Comparison of ENCODE assay signal across 18 cellular contexts in the genomic region with DNA sequence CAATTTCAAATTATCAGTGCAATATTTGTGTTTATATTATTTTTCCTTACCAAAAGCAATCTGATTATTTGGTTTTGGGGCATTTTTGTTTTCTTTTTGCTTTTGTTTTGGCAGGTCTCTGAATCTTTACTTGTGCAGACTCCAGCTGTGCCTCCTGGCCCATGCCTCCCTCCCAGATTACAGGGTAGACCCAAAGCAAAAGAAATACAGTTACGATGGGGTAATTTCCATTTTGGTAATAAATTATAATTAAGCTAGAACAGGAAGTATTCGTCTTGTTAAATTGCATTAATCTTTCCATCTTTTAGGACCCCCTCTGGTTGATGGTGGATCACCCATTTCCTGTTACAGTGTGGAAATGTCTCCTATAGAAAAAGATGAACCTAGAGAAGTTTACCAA. TPM values are rescaled to one million over a fixed set of nuclear protein-coding genes. Genes with fewer than 3 reads are reported as not detected.
DNase-seq lines count a peak whose midpoint lies in the region; ATAC-seq and TF ChIP-seq lines count a peak whose summit lies in the region.
"Had no signal": no experiment of that assay in that cellular context is flagged by ENCODE, and none has a peak within 500 bp of the region (broad histone marks: within the 10 kb centered on the region; RNA-seq: fewer than 3 reads in every experiment).

No MANE protein-coding gene starts in this region.

- H3K4me1 Mint-ChIP-seq in T-helper 17 cell = peaks cover 2% of the 10 kb centered on the region
- no peaks in the 10 kb centered on the region for H3K4me1 Mint-ChIP-seq in stimulated activated effector memory CD8-positive, alpha-beta T cell treated with anti-CD3 and anti-CD28 coated beads, Interleukin-12 subunit alpha, Interleukin-12 subunit beta, amount 100 ng/mL, for 72 hours

- CTCF ChIA-PET in A673 (lab: Charles Lee) = no interaction called here

- peaks cover 35% of the 10 kb centered on the region for H3K4me1 ChIP-seq in A673 (ENCODE audit: insufficient read depth, low read length, poor library complexity, severe bottlenecking)
- H3K4me1 ChIP-seq: A549, Caco-2, HAP-1 had no signal

- BruUV-seq in A673 (replicated peaks; lab: Mats Ljungman, UMichigan) = no TSS peak

- intact Hi-C loops in A673 (cut with micrococcal nuclease; ENCODE audit: unreplicated experiment) = loop anchor here (5.0 kb wide), 1 partner anchor 214 kb away; a partner anchor contains a TSS

- peak overlapping the region; percentile 3 for H3K27ac Mint-ChIP-seq in T-helper 17 cell
- peak overlapping the region; percentile 48 for H3K27ac Mint-ChIP-seq in stimulated activated effector memory CD8-positive, alpha-beta T cell treated with anti-CD3 and anti-CD28 coated beads, Interleukin-12 subunit alpha, Interleukin-12 subunit beta, amount 100 ng/mL, for 72 hours
- H3K27ac Mint-ChIP-seq: CD8-positive, alpha-beta T cell; HFFc6 had no signal

- no peaks in the 10 kb centered on the region for H3K27me3 Mint-ChIP-seq in T-helper 17 cell

- H3K27me3 ChIP-seq in A673 (replicated peaks; ENCODE audit: insufficient read depth, low read depth, low read length, poor library complexity) = no peaks in the 10 kb centered on the region

- peak overlapping the region; percentile 1 for H3K4me3 ChIP-seq in A673 (ENCODE audit: low read depth, low read length, poor library complexity, severe bottlenecking)
- H3K4me3 ChIP-seq: A549, GM12878, HAP-1 had no signal

- peak; percentile 95 for DNase-seq in A673 (ENCODE audit: low spot score)
- no peak for DNase-seq in T-helper 17 cell
- no peak for DNase-seq in stimulated activated effector memory CD8-positive, alpha-beta T cell treated with anti-CD3 and anti-CD28 coated beads, Interleukin-12 subunit alpha, Interleukin-12 subunit beta, amount 100 ng/mL, for 72 hours (ENCODE audit: low spot score in 2 of 2)
- DNase-seq in GM10266 (ENCODE audit: extremely low spot score) = no peak
- DNase-seq: 8988T; C1 segment of cervical spinal cord; Caco-2; CD8-positive, alpha-beta T cell; DMS153; DND-41; GOT3; HFFc6 had no signal

- H3K9me3 ChIP-seq in A673 (ENCODE audit: low read depth, low read length, poor library complexity, severe bottlenecking) (no peaks in the 10 kb centered on the region), KOPT-K1 (ENCODE audit: insufficient read depth, low read length, poor library complexity, severe bottlenecking) (no peaks in the 10 kb centered on the region), T-helper 17 cell (ENCODE audit: control insufficient read depth, low read length, poor library complexity, severe bottlenecking) (no peaks in the 10 kb centered on the region)
- H3K9me3 ChIP-seq: A549, Caco-2, HAP-1 had no signal

- peaks cover 32% of the 10 kb centered on the region for H3K36me3 ChIP-seq in A673 (ENCODE audit: insufficient read depth, low read length, poor library complexity, severe bottlenecking)
- peaks cover 90% of the 10 kb centered on the region for H3K36me3 ChIP-seq in KOPT-K1 (ENCODE audit: insufficient read depth, low read length)

- POLR2A ChIA-PET in A673 (lab: Charles Lee; ENCODE audit: low non-redundant PET) = no interaction called here

- ATAC-seq in T-helper 17 cell (no peak), GM21576 (IDR thresholded peaks at IDR 0.05; ENCODE audit: unreplicated experiment) (no peak), GM18867 (IDR thresholded peaks at IDR 0.05; ENCODE audit: unreplicated experiment) (no peak)
- ATAC-seq in stimulated activated effector memory CD8-positive, alpha-beta T cell treated with anti-CD3 and anti-CD28 coated beads, Interleukin-12 subunit alpha, Interleukin-12 subunit beta, amount 100 ng/mL, for 72 hours = no peak
- ATAC-seq: A549; CD8-positive, alpha-beta T cell; GM12878 had no signal

- H3K36me3 Mint-ChIP-seq in T-helper 17 cell (ENCODE audit: low read depth) = peaks cover 4% of the 10 kb centered on the region
- no peaks in the 10 kb centered on the region for H3K36me3 Mint-ChIP-seq in stimulated activated effector memory CD8-positive, alpha-beta T cell treated with anti-CD3 and anti-CD28 coated beads, Interleukin-12 subunit alpha, Interleukin-12 subunit beta, amount 100 ng/mL, for 72 hours

- no peak overlapping the region for H3K4me3 Mint-ChIP-seq in T-helper 17 cell
- no peak overlapping the region for H3K4me3 Mint-ChIP-seq in stimulated activated effector memory CD8-positive, alpha-beta T cell treated with anti-CD3 and anti-CD28 coated beads, Interleukin-12 subunit alpha, Interleukin-12 subunit beta, amount 100 ng/mL, for 72 hours
- H3K4me3 Mint-ChIP-seq: CD8-positive, alpha-beta T cell; HFFc6 had no signal

- H3K27ac ChIP-seq in A673 (ENCODE audit: low read depth, low read length, poor library complexity, severe bottlenecking) = peak overlapping the region; percentile 79
- peak overlapping the region; percentile 22 for H3K27ac ChIP-seq in KOPT-K1 (ENCODE audit: low read depth, low read length, poor library complexity, severe bottlenecking)
- H3K27ac ChIP-seq: A549 had no signal

- H3K9me3 Mint-ChIP-seq in stimulated activated effector memory CD8-positive, alpha-beta T cell treated with anti-CD3 and anti-CD28 coated beads, Interleukin-12 subunit alpha, Interleukin-12 subunit beta, amount 100 ng/mL, for 72 hours = no peaks in the 10 kb centered on the region
- H3K9me3 Mint-ChIP-seq: CD8-positive, alpha-beta T cell; HFFc6 had no signal

- TF ChIP-seq CTCF in A673 (conservative IDR thresholded peaks at IDR 0.05; ENCODE audit: low read depth, low read length) = no peak
- no peak for TF ChIP-seq CTCF in GM10266 (IDR thresholded peaks at IDR 0.05; ENCODE audit: control insufficient read depth, insufficient read depth, low read depth, missing control alignments)

RNA-seq across cellular contexts. Expression of a gene that starts 29.2 kb away (rescaled TPM):
- total RNA-seq in A673 (2021) (not detected in 2 replicates), T-helper 17 cell (not detected)
- total RNA-seq: Caco-2; CD8-positive, alpha-beta T cell; GM12878; HFFc6 had no signal

RNA-seq across cellular contexts. Expression of a gene that starts 56.8 kb away (rescaled TPM):
- total RNA-seq in A673 (2021) = 19.2 and 24.2 TPM in 2 replicates
- total RNA-seq in T-helper 17 cell = 10 to 100 TPM; 16.5 to 18.6 TPM
